ENCODE assay signal across 1 cellular context in the genomic region with DNA sequence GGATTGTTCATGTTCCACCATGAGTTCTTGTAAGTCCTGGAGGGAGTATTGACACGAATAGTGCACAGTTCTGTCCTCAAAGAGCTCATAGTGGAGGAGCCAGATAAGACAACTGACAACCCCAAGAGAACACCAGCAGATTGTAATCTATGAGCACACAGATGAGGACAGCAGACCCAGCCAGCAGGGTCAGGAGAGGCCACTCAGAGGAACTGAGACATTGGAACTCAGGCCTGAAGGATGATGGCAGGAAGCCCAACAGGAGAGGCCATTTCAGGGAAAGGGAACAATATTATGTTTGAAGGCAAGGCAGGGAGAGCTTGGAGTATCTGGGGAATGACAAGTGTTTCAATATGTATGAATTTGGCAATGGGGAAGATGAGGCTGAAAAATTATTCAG.
TF ChIP-seq lines count a peak whose summit lies in the region.

No MANE protein-coding gene starts in this region.

TF ChIP-seq in K562, 482 proteins besides CTCF, POLR2A, EP300 and RAD21 (continued from another document and continues in another):
- TF ChIP-seq MYC (IDR thresholded peaks at IDR 0.05; ENCODE audit: low read depth, low read length) (no peak), MYC (CRISPR knock-in tag; IDR thresholded peaks at IDR 0.05; ENCODE audit: borderline replicate concordance, low read depth) (no peak), ETV5 (CRISPR knock-in tag; IDR thresholded peaks at IDR 0.05; ENCODE audit: low read depth) (no peak), ZNF507 (tag; conservative IDR thresholded peaks at IDR 0.05) (no peak), XRCC3 (IDR thresholded peaks at IDR 0.05) (no peak), BRD4 (IDR thresholded peaks at IDR 0.05) (no peak), FOXJ3 (CRISPR knock-in tag; IDR thresholded peaks at IDR 0.05) (no peak), IRF2 (CRISPR knock-in tag; IDR thresholded peaks at IDR 0.05) (no peak), DDX20 (tag; IDR thresholded peaks at IDR 0.05; ENCODE audit: low read depth) (no peak), DACH1 (IDR thresholded peaks at IDR 0.05; ENCODE audit: partially characterized antibody) (no peak), NR2C2 (CRISPR knock-in tag; IDR thresholded peaks at IDR 0.05) (no peak), NR2C2 (tag; IDR thresholded peaks at IDR 0.05) (no peak), ARNT (IDR thresholded peaks at IDR 0.05) (no peak), FOXK1 (CRISPR knock-in tag; IDR thresholded peaks at IDR 0.05; ENCODE audit: borderline replicate concordance) (no peak), NCOA2 (IDR thresholded peaks at IDR 0.05; ENCODE audit: partially characterized antibody in 2 of 2) (no peak), ZNF785 (CRISPR knock-in tag; IDR thresholded peaks at IDR 0.05) (no peak), PURB (CRISPR knock-in tag; IDR thresholded peaks at IDR 0.05; ENCODE audit: low read depth) (no peak), SRSF1 (IDR thresholded peaks at IDR 0.05; ENCODE audit: low read depth, low read length) (no peak), DPF2 (IDR thresholded peaks at IDR 0.05) (peak; percentile 73), KDM2B (CRISPR knock-in tag; IDR thresholded peaks at IDR 0.05) (no peak), TEAD4 (IDR thresholded peaks at IDR 0.05; ENCODE audit: low read length) (no peak), TEAD4 (CRISPR knock-in tag; IDR thresholded peaks at IDR 0.05; ENCODE audit: borderline replicate concordance) (no peak), TBL1XR1 (IDR thresholded peaks at IDR 0.05; ENCODE audit: low read length in 2 of 2) (peak in 1 of 2 experiments; percentile 23; a peak in 1 of 4 replicates), NCOR1 (IDR thresholded peaks at IDR 0.05) (peak; percentile 57), KLF6 (CRISPR knock-in tag; IDR thresholded peaks at IDR 0.05; ENCODE audit: borderline replicate concordance) (no peak), ERF (CRISPR knock-in tag; IDR thresholded peaks at IDR 0.05) (no peak), TAL1 (IDR thresholded peaks at IDR 0.05) (peak; percentile 63), EHMT2 (IDR thresholded peaks at IDR 0.05) (peak; percentile 86; the same call in 1 of the 2 replicates), MAFK (IDR thresholded peaks at IDR 0.05; ENCODE audit: low read length) (no peak), SAFB2 (IDR thresholded peaks at IDR 0.05; ENCODE audit: borderline replicate concordance, low read depth, low read length, severe bottlenecking) (no peak), YY1 (IDR thresholded peaks at IDR 0.05; ENCODE audit: borderline replicate concordance in 1 of 3, control insufficient read depth in 1 of 3, extremely low read depth in 1 of 3, insufficient read depth in 3 of 3, insufficient read length in 1 of 3, insufficient replicate concordance in 2 of 3, low read depth in 1 of 3, low read length in 2 of 3) (no peak), NR2C1 (IDR thresholded peaks at IDR 0.05) (no peak), NR2C1 (tag; IDR thresholded peaks at IDR 0.05) (peak; percentile 33; the same call in 1 of the 2 replicates), ZC3H4 (CRISPR knock-in tag; IDR thresholded peaks at IDR 0.05; ENCODE audit: borderline replicate concordance) (no peak), FUS (optimal IDR thresholded peaks at IDR 0.05; ENCODE audit: low read depth, low read length) (no peak), ZNF165 (CRISPR knock-in tag; IDR thresholded peaks at IDR 0.05; ENCODE audit: borderline replicate concordance) (no peak), ATF1 (CRISPR knock-in tag; IDR thresholded peaks at IDR 0.05) (no peak), ATF1 (tag; IDR thresholded peaks at IDR 0.05) (0 out of 2 replicates have a peak, but pooled peaks have one; percentile 28)
- TF ChIP-seq, protein P1, sequence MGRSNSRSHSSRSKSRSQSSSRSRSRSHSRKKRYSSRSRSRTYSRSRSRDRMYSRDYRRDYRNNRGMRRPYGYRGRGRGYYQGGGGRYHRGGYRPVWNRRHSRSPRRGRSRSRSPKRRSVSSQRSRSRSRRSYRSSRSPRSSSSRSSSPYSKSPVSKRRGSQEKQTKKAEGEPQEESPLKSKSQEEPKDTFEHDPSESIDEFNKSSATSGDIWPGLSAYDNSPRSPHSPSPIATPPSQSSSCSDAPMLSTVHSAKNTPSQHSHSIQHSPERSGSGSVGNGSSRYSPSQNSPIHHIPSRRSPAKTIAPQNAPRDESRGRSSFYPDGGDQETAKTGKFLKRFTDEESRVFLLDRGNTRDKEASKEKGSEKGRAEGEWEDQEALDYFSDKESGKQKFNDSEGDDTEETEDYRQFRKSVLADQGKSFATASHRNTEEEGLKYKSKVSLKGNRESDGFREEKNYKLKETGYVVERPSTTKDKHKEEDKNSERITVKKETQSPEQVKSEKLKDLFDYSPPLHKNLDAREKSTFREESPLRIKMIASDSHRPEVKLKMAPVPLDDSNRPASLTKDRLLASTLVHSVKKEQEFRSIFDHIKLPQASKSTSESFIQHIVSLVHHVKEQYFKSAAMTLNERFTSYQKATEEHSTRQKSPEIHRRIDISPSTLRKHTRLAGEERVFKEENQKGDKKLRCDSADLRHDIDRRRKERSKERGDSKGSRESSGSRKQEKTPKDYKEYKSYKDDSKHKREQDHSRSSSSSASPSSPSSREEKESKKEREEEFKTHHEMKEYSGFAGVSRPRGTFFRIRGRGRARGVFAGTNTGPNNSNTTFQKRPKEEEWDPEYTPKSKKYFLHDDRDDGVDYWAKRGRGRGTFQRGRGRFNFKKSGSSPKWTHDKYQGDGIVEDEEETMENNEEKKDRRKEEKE (IDR thresholded peaks at IDR 0.05; ENCODE audit: borderline replicate concordance in 1 of 2, control insufficient read depth in 1 of 2, low read depth in 2 of 2, low read length in 1 of 2) = no peak
- TF ChIP-seq, protein P2, sequence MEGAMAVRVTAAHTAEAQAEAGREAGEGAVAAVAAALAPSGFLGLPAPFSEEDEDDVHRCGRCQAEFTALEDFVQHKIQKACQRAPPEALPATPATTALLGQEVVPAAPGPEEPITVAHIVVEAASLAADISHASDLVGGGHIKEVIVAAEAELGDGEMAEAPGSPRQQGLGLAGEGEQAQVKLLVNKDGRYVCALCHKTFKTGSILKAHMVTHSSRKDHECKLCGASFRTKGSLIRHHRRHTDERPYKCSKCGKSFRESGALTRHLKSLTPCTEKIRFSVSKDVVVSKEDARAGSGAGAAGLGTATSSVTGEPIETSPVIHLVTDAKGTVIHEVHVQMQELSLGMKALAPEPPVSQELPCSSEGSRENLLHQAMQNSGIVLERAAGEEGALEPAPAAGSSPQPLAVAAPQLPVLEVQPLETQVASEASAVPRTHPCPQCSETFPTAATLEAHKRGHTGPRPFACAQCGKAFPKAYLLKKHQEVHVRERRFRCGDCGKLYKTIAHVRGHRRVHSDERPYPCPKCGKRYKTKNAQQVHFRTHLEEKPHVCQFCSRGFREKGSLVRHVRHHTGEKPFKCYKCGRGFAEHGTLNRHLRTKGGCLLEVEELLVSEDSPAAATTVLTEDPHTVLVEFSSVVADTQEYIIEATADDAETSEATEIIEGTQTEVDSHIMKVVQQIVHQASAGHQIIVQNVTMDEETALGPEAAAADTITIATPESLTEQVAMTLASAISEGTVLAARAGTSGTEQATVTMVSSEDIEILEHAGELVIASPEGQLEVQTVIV (CRISPR knock-in tag; IDR thresholded peaks at IDR 0.05; ENCODE audit: borderline replicate concordance) = no peak
- TF ChIP-seq, protein P3, sequence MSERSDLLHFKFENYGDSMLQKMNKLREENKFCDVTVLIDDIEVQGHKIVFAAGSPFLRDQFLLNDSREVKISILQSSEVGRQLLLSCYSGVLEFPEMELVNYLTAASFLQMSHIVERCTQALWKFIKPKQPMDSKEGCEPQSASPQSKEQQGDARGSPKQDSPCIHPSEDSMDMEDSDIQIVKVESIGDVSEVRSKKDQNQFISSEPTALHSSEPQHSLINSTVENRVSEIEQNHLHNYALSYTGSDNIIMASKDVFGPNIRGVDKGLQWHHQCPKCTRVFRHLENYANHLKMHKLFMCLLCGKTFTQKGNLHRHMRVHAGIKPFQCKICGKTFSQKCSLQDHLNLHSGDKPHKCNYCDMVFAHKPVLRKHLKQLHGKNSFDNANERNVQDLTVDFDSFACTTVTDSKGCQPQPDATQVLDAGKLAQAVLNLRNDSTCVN (CRISPR knock-in tag; IDR thresholded peaks at IDR 0.05) = no peak
- TF ChIP-seq, protein P4, sequence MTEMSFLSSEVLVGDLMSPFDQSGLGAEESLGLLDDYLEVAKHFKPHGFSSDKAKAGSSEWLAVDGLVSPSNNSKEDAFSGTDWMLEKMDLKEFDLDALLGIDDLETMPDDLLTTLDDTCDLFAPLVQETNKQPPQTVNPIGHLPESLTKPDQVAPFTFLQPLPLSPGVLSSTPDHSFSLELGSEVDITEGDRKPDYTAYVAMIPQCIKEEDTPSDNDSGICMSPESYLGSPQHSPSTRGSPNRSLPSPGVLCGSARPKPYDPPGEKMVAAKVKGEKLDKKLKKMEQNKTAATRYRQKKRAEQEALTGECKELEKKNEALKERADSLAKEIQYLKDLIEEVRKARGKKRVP (CRISPR knock-in tag; IDR thresholded peaks at IDR 0.05) = no peak
- TF ChIP-seq, protein P5, sequence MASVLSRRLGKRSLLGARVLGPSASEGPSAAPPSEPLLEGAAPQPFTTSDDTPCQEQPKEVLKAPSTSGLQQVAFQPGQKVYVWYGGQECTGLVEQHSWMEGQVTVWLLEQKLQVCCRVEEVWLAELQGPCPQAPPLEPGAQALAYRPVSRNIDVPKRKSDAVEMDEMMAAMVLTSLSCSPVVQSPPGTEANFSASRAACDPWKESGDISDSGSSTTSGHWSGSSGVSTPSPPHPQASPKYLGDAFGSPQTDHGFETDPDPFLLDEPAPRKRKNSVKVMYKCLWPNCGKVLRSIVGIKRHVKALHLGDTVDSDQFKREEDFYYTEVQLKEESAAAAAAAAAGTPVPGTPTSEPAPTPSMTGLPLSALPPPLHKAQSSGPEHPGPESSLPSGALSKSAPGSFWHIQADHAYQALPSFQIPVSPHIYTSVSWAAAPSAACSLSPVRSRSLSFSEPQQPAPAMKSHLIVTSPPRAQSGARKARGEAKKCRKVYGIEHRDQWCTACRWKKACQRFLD (CRISPR knock-in tag; IDR thresholded peaks at IDR 0.05) = no peak
- TF ChIP-seq, protein P6, sequence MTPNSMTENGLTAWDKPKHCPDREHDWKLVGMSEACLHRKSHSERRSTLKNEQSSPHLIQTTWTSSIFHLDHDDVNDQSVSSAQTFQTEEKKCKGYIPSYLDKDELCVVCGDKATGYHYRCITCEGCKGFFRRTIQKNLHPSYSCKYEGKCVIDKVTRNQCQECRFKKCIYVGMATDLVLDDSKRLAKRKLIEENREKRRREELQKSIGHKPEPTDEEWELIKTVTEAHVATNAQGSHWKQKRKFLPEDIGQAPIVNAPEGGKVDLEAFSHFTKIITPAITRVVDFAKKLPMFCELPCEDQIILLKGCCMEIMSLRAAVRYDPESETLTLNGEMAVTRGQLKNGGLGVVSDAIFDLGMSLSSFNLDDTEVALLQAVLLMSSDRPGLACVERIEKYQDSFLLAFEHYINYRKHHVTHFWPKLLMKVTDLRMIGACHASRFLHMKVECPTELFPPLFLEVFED (CRISPR knock-in tag; conservative IDR thresholded peaks at IDR 0.05) = no peak
- TF ChIP-seq, protein P7, sequence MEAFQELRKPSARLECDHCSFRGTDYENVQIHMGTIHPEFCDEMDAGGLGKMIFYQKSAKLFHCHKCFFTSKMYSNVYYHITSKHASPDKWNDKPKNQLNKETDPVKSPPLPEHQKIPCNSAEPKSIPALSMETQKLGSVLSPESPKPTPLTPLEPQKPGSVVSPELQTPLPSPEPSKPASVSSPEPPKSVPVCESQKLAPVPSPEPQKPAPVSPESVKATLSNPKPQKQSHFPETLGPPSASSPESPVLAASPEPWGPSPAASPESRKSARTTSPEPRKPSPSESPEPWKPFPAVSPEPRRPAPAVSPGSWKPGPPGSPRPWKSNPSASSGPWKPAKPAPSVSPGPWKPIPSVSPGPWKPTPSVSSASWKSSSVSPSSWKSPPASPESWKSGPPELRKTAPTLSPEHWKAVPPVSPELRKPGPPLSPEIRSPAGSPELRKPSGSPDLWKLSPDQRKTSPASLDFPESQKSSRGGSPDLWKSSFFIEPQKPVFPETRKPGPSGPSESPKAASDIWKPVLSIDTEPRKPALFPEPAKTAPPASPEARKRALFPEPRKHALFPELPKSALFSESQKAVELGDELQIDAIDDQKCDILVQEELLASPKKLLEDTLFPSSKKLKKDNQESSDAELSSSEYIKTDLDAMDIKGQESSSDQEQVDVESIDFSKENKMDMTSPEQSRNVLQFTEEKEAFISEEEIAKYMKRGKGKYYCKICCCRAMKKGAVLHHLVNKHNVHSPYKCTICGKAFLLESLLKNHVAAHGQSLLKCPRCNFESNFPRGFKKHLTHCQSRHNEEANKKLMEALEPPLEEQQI (IDR thresholded peaks at IDR 0.05) = no peak
- TF ChIP-seq, protein P8, sequence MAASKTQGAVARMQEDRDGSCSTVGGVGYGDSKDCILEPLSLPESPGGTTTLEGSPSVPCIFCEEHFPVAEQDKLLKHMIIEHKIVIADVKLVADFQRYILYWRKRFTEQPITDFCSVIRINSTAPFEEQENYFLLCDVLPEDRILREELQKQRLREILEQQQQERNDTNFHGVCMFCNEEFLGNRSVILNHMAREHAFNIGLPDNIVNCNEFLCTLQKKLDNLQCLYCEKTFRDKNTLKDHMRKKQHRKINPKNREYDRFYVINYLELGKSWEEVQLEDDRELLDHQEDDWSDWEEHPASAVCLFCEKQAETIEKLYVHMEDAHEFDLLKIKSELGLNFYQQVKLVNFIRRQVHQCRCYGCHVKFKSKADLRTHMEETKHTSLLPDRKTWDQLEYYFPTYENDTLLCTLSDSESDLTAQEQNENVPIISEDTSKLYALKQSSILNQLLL (CRISPR knock-in tag; IDR thresholded peaks at IDR 0.05; ENCODE audit: borderline replicate concordance) = no peak
- TF ChIP-seq, protein P9, sequence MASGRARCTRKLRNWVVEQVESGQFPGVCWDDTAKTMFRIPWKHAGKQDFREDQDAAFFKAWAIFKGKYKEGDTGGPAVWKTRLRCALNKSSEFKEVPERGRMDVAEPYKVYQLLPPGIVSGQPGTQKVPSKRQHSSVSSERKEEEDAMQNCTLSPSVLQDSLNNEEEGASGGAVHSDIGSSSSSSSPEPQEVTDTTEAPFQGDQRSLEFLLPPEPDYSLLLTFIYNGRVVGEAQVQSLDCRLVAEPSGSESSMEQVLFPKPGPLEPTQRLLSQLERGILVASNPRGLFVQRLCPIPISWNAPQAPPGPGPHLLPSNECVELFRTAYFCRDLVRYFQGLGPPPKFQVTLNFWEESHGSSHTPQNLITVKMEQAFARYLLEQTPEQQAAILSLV (tag; IDR thresholded peaks at IDR 0.05) = no peak
